In the genomic region with DNA sequence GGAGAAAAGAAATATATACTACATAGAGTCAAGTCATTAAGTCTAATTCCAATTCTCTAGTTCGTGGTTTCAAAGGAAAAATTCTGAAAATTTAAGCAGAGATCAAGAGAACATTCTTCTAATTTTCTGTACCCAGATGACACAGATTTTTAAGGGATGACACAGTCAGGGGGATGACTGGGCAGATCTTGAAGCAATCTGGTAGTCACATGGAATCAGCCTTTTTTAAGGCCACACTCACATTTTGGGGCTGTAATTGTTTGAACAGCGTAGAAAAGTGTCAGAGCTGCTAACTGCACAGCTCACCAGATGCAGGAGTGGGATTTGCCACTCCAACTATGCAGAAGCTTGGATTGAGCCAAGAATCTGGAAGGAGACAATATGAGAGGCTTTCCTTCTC, we compare ENCODE assay signal across 16 cellular contexts. TPM values are rescaled to one million over a fixed set of nuclear protein-coding genes. Genes with fewer than 3 reads are reported as not detected.
A peak's percentile ranks its signal among the peaks of the same experiment; 100 is the strongest.
DNase-seq lines count a peak whose midpoint lies in the region; TF ChIP-seq lines count a peak whose summit lies in the region.
"Had no signal": no experiment of that assay in that cellular context is flagged by ENCODE, and none has a peak within 500 bp of the region (broad histone marks: within the 10 kb centered on the region; RNA-seq: fewer than 3 reads in every experiment).

No MANE protein-coding gene starts in this region.

- H4K8ac ChIP-seq in mesenchymal stem cell (ENCODE audit: low read length), result no peak overlapping the region

- no peak overlapping the region for H2AK5ac ChIP-seq in mesenchymal stem cell (ENCODE audit: low read length, severe bottlenecking)

- H2BK120ac ChIP-seq in mesenchymal stem cell (ENCODE audit: low read depth, low read length), result no peak overlapping the region

- POLR2A ChIA-PET in A673 (lab: Charles Lee; ENCODE audit: low non-redundant PET), result no interaction called here

- no peak overlapping the region for H2BK12ac ChIP-seq in mesenchymal stem cell (ENCODE audit: low read length in 2 of 2)

- H3K4me2 ChIP-seq in mesenchymal stem cell (ENCODE audit: low read length, poor library complexity, severe bottlenecking), result no peak overlapping the region

- no peaks in the 10 kb centered on the region for H3K36me3 Mint-ChIP-seq in activated naive CD4-positive, alpha-beta T cell treated with anti-CD3 and anti-CD28 coated beads for 36 hours (ENCODE audit: low read depth)
- H3K36me3 Mint-ChIP-seq: natural killer cell treated with Interleukin-12 subunit alpha and Interleukin-12 subunit beta and Interleukin-15 and Interleukin-18, amount 100 ng/mL, for 72 hours had no signal

- no peak overlapping the region for H4K91ac ChIP-seq in mesenchymal stem cell (ENCODE audit: low read length)

- no peak for TF ChIP-seq CTCF in HFF-Myc (IDR thresholded peaks at IDR 0.05; ENCODE audit: low read depth, low read length, missing control alignments)
- TF ChIP-seq CTCF in brain microvascular endothelial cell (IDR thresholded peaks at IDR 0.05; ENCODE audit: low read depth, low read length, missing control alignments), result no peak
- TF ChIP-seq CTCF in A673 (conservative IDR thresholded peaks at IDR 0.05; ENCODE audit: low read depth, low read length), result no peak

- H3K79me2 ChIP-seq in ACC112 (ENCODE audit: control insufficient read depth, insufficient read depth, low read length, unreplicated experiment), result no peaks in the 10 kb centered on the region

- H3K4me1 ChIP-seq in ACC112 (ENCODE audit: control insufficient read depth, insufficient read depth, low read length, unreplicated experiment), result peaks cover 6% of the 10 kb centered on the region
- H3K4me1 ChIP-seq in mesenchymal stem cell (ENCODE audit: control insufficient read depth, insufficient read depth, low read depth, low read length), result no peaks in the 10 kb centered on the region
- no peaks in the 10 kb centered on the region for H3K4me1 ChIP-seq in A673 (ENCODE audit: insufficient read depth, low read length, poor library complexity, severe bottlenecking)
- H3K4me1 ChIP-seq: left lung had no signal

- no peaks in the 10 kb centered on the region for H3K9me3 Mint-ChIP-seq in activated naive CD4-positive, alpha-beta T cell treated with anti-CD3 and anti-CD28 coated beads for 36 hours

- H3K4me3 ChIP-seq in ACC112 (ENCODE audit: low read depth, low read length) (no peak overlapping the region), HFF-Myc (replicated peaks; ENCODE audit: low read depth, low read length) (no peak overlapping the region), brain microvascular endothelial cell (ENCODE audit: low read depth, low read length) (no peak overlapping the region), mesenchymal stem cell (ENCODE audit: insufficient read depth in 1 of 2, low read depth in 1 of 2, low read length in 2 of 2) (no peak overlapping the region), A673 (ENCODE audit: low read depth, low read length, poor library complexity, severe bottlenecking) (no peak overlapping the region)
- H3K4me3 ChIP-seq: K562, left lung had no signal

- H2BK5ac ChIP-seq in mesenchymal stem cell (ENCODE audit: low read depth, low read length, poor library complexity, severe bottlenecking), result no peak overlapping the region

- no peaks in the 10 kb centered on the region for H3K79me1 ChIP-seq in mesenchymal stem cell (replicated peaks; ENCODE audit: low read length, poor library complexity, severe bottlenecking)

- no peak overlapping the region for H3K23ac ChIP-seq in mesenchymal stem cell (ENCODE audit: low read length in 2 of 2)

- H3K27ac ChIP-seq in ACC112 (ENCODE audit: low read depth, low read length) (peak overlapping the region; percentile 2; the same call in 1 of the 2 replicates), brain microvascular endothelial cell (peak overlapping the region; percentile 50), mesenchymal stem cell (ENCODE audit: low read length, poor library complexity, severe bottlenecking) (no peak overlapping the region), A673 (ENCODE audit: low read depth, low read length, poor library complexity, severe bottlenecking) (no peak overlapping the region)
- H3K27ac ChIP-seq: left lung had no signal

- no peak overlapping the region for H3K18ac ChIP-seq in mesenchymal stem cell (ENCODE audit: low read depth in 1 of 2, low read length in 2 of 2)

- intact Hi-C loops in activated naive CD4-positive, alpha-beta T cell treated with anti-CD3 and anti-CD28 coated beads for 36 hours (cut with micrococcal nuclease), result no loop called here
- intact Hi-C loops in A673 (cut with micrococcal nuclease; ENCODE audit: unreplicated experiment), result no loop called here

- no peak overlapping the region for H3K27ac Mint-ChIP-seq in activated naive CD4-positive, alpha-beta T cell treated with anti-CD3 and anti-CD28 coated beads for 36 hours
- H3K27ac Mint-ChIP-seq: natural killer cell treated with Interleukin-12 subunit alpha and Interleukin-12 subunit beta and Interleukin-15 and Interleukin-18, amount 100 ng/mL, for 72 hours had no signal

- peak overlapping the region; percentile 26 for H2AFZ ChIP-seq in ACC112 (ENCODE audit: low read length, unreplicated experiment)
- H2AFZ ChIP-seq in mesenchymal stem cell (ENCODE audit: low read depth, low read length), result no peak overlapping the region

- in situ Hi-C loops in brain microvascular endothelial cell (cut with HindIII; ENCODE audit: low pct_ligation_motif_present, low sequenced_read_pairs), result no loop called here

- H3K4ac ChIP-seq in mesenchymal stem cell (ENCODE audit: low read depth in 1 of 2, low read length in 2 of 2), result no peak overlapping the region

- BruUV-seq in A673 (replicated peaks; lab: Mats Ljungman, UMichigan), result no TSS peak

- H3K14ac ChIP-seq in mesenchymal stem cell (ENCODE audit: low read length in 2 of 2), result no peak overlapping the region

- CTCF ChIA-PET in activated naive CD4-positive, alpha-beta T cell treated with anti-CD3 and anti-CD28 coated beads for 36 hours (lab: Charles Lee), result no interaction called here
- CTCF ChIA-PET in A673 (lab: Charles Lee), result no interaction called here

- no peaks in the 10 kb centered on the region for H3K4me1 Mint-ChIP-seq in activated naive CD4-positive, alpha-beta T cell treated with anti-CD3 and anti-CD28 coated beads for 36 hours (ENCODE audit: low read depth)

- no peak overlapping the region for H2BK15ac ChIP-seq in mesenchymal stem cell (ENCODE audit: low read depth, poor library complexity, severe bottlenecking)

- DNase-seq in HFF-Myc (ENCODE audit: extremely low read depth, low read depth) (peak; percentile 82), brain microvascular endothelial cell (peak; percentile 75), mesenchymal stem cell (peak; percentile 71), OCI-M1 (lab: John Stamatoyannopoulos, UW) (no peak), nucleus accumbens (lab: John Stamatoyannopoulos, UW) (no peak), A673 (ENCODE audit: low spot score) (no peak)
- DNase-seq in activated naive CD4-positive, alpha-beta T cell treated with anti-CD3 and anti-CD28 coated beads for 36 hours, result no peak
- DNase-seq: activated CD4-positive, alpha-beta T cell treated with anti-CD3 and anti-CD28 coated beads, Interleukin-2, amount 50 U/mL, for 1 hour; effector CD4-positive, alpha-beta T cell; left lung; NCI-H1436; NCI-H526; T-helper 9 cell had no signal

- 4% methylated on average over 2 of the region's 2 CpGs for WGBS in mesenchymal stem cell

- H3K36me3 ChIP-seq in ACC112 (ENCODE audit: insufficient read depth, low read length), result no peaks in the 10 kb centered on the region
- no peaks in the 10 kb centered on the region for H3K36me3 ChIP-seq in brain microvascular endothelial cell (replicated peaks)
- no peaks in the 10 kb centered on the region for H3K36me3 ChIP-seq in mesenchymal stem cell (ENCODE audit: control insufficient read depth in 1 of 2, insufficient read depth in 2 of 2, low read depth in 1 of 2, low read length in 2 of 2)
- H3K36me3 ChIP-seq in A673 (ENCODE audit: insufficient read depth, low read length, poor library complexity, severe bottlenecking), result no peaks in the 10 kb centered on the region
- H3K36me3 ChIP-seq: left lung had no signal

- no peaks in the 10 kb centered on the region for H3K27me3 ChIP-seq in ACC112 (ENCODE audit: insufficient read depth, low read length)
- H3K27me3 ChIP-seq in brain microvascular endothelial cell (replicated peaks), result no peaks in the 10 kb centered on the region
- H3K27me3 ChIP-seq in mesenchymal stem cell (ENCODE audit: control insufficient read depth in 1 of 2, insufficient read depth in 1 of 2, low read length in 2 of 2), result peaks cover 0 to 3% of the 10 kb centered on the region in 2 experiments
- peaks cover 92% of the 10 kb centered on the region for H3K27me3 ChIP-seq in A673 (replicated peaks; ENCODE audit: insufficient read depth, low read depth, low read length, poor library complexity)
- H3K27me3 ChIP-seq: left lung had no signal

- H3K9me3 ChIP-seq in mesenchymal stem cell (ENCODE audit: control insufficient read depth, low read length), result no peaks in the 10 kb centered on the region
- H3K9me3 ChIP-seq in A673 (ENCODE audit: low read depth, low read length, poor library complexity, severe bottlenecking), result no peaks in the 10 kb centered on the region
- H3K9me3 ChIP-seq: left lung had no signal

- no peak overlapping the region for H3K9ac ChIP-seq in mesenchymal stem cell (ENCODE audit: low read length)

- no peak overlapping the region for H3K4me3 Mint-ChIP-seq in activated naive CD4-positive, alpha-beta T cell treated with anti-CD3 and anti-CD28 coated beads for 36 hours
- H3K4me3 Mint-ChIP-seq: natural killer cell treated with Interleukin-12 subunit alpha and Interleukin-12 subunit beta and Interleukin-15 and Interleukin-18, amount 100 ng/mL, for 72 hours had no signal

- peaks cover 4% of the 10 kb centered on the region for H3K27me3 Mint-ChIP-seq in activated naive CD4-positive, alpha-beta T cell treated with anti-CD3 and anti-CD28 coated beads for 36 hours (ENCODE audit: low read depth)

RNA-seq across cellular contexts. Expression of a gene that starts 20.4 kb away (rescaled TPM):
- polyA plus RNA-seq in mesenchymal stem cell (2013, experiment 1 of 2), result 5.4 TPM
- 5.4 TPM for polyA plus RNA-seq in mesenchymal stem cell (2013, experiment 2 of 2)
- total RNA-seq in activated naive CD4-positive, alpha-beta T cell treated with anti-CD3 and anti-CD28 coated beads for 36 hours, result 10 to 100 TPM; 40.5 to 41.2 TPM
- 5.2 and 6.5 TPM in 2 replicates for total RNA-seq in A673 (2021)

Comparison
In these comparisons a context has a peak if more than half of its experiments do, and no peak if none do; other contexts are left out.
1. H3K27ac ChIP-seq: peak in ACC112 (single experiment) and brain microvascular endothelial cell (single experiment); none in mesenchymal stem cell (single experiment) and A673 (single experiment).
2. DNase-seq: peak in HFF-Myc (single experiment), brain microvascular endothelial cell (single experiment) and mesenchymal stem cell (single experiment); none in activated naive CD4-positive, alpha-beta T cell treated with anti-CD3 and anti-CD28 coated beads for 36 hours (single experiment), OCI-M1 (single experiment), nucleus accumbens (0 of 56) and A673 (single experiment).